ENCODE assay signal across 8 cellular contexts in genomic region chr2:197310940-197311485, GRCh38. TPM values are rescaled to one million over a fixed set of nuclear protein-coding genes. Genes with fewer than 3 reads are reported as not detected.
DNase-seq lines count a peak whose midpoint lies in the region; ATAC-seq and TF ChIP-seq lines count a peak whose summit lies in the region.

No MANE protein-coding gene starts in this region.

- H3K36me3 ChIP-seq in tibial nerve = no peaks in the 10 kb centered on the region

- peak overlapping the region; percentile 41 to 85 (median 52) for H3K4me3 ChIP-seq in tibial nerve

- intact Hi-C loops in activated T-helper 2 cell treated with anti-CD3 and anti-CD28 coated beads, Interferon-gamma antibody, Interleukin-2, Interleukin-4, amounts not matched to agents 10 μg/mL and 5 μg/mL and 100 μg/mL, durations not matched to agents 14 hours and 24 hours and 36 hours (cut with micrococcal nuclease) = loop anchor here (1.0 to 2.0 kb wide), 3 partner anchors 12 to 198 kb away; no protein-coding TSS in a partner anchor

- no peaks in the 10 kb centered on the region for H3K27me3 ChIP-seq in layer of hippocampus (ENCODE audit: control insufficient read depth, insufficient read depth, low read length)
- no peaks in the 10 kb centered on the region for H3K27me3 ChIP-seq in tibial nerve

- H3K36me3 Mint-ChIP-seq in activated T-cell treated with anti-CD3 and anti-CD28 coated beads, Interleukin-2, amount 50 U/mL, for 4 hours (ENCODE audit: insufficient read depth) = no peaks in the 10 kb centered on the region
- H3K36me3 Mint-ChIP-seq in activated T-helper 2 cell treated with anti-CD3 and anti-CD28 coated beads, Interferon-gamma antibody, Interleukin-2, Interleukin-4, amounts not matched to agents 10 μg/mL and 5 μg/mL and 100 μg/mL, durations not matched to agents 14 hours and 24 hours and 36 hours (ENCODE audit: low read depth) = peaks cover 16% of the 10 kb centered on the region

- no peak for TF ChIP-seq EP300 in tibial nerve (IDR thresholded peaks at IDR 0.05)

- TF ChIP-seq CTCF in tibial nerve (IDR thresholded peaks at IDR 0.05) = no peak

- no peaks in the 10 kb centered on the region for H3K27me3 Mint-ChIP-seq in activated T-cell treated with anti-CD3 and anti-CD28 coated beads, Interleukin-2, amount 50 U/mL, for 4 hours (ENCODE audit: low read depth)
- no peaks in the 10 kb centered on the region for H3K27me3 Mint-ChIP-seq in activated T-helper 2 cell treated with anti-CD3 and anti-CD28 coated beads, Interferon-gamma antibody, Interleukin-2, Interleukin-4, amounts not matched to agents 10 μg/mL and 5 μg/mL and 100 μg/mL, durations not matched to agents 14 hours and 24 hours and 36 hours (ENCODE audit: low read depth)

- no peaks in the 10 kb centered on the region for H3K9me3 Mint-ChIP-seq in activated T-cell treated with anti-CD3 and anti-CD28 coated beads, Interleukin-2, amount 50 U/mL, for 4 hours
- H3K9me3 Mint-ChIP-seq in activated T-helper 2 cell treated with anti-CD3 and anti-CD28 coated beads, Interferon-gamma antibody, Interleukin-2, Interleukin-4, amounts not matched to agents 10 μg/mL and 5 μg/mL and 100 μg/mL, durations not matched to agents 14 hours and 24 hours and 36 hours = no peaks in the 10 kb centered on the region

- ATAC-seq in activated T-cell treated with anti-CD3 and anti-CD28 coated beads, Interleukin-2, amount 50 U/mL, for 4 hours = no peak
- ATAC-seq in GM21576 (IDR thresholded peaks at IDR 0.05; ENCODE audit: unreplicated experiment) = no peak
- ATAC-seq in HG03025 (IDR thresholded peaks at IDR 0.05; ENCODE audit: low FRiP score, unreplicated experiment) = no peak

- H3K4me1 Mint-ChIP-seq in activated T-cell treated with anti-CD3 and anti-CD28 coated beads, Interleukin-2, amount 50 U/mL, for 4 hours (ENCODE audit: low read depth) = peaks cover 69% of the 10 kb centered on the region
- peaks cover 59% of the 10 kb centered on the region for H3K4me1 Mint-ChIP-seq in activated T-helper 2 cell treated with anti-CD3 and anti-CD28 coated beads, Interferon-gamma antibody, Interleukin-2, Interleukin-4, amounts not matched to agents 10 μg/mL and 5 μg/mL and 100 μg/mL, durations not matched to agents 14 hours and 24 hours and 36 hours (ENCODE audit: low read depth)

- peak overlapping the region; percentile 79 for H3K27ac Mint-ChIP-seq in activated T-helper 2 cell treated with anti-CD3 and anti-CD28 coated beads, Interferon-gamma antibody, Interleukin-2, Interleukin-4, amounts not matched to agents 10 μg/mL and 5 μg/mL and 100 μg/mL, durations not matched to agents 14 hours and 24 hours and 36 hours

- DNase-seq in activated T-cell treated with anti-CD3 and anti-CD28 coated beads, Interleukin-2, amount 50 U/mL, for 4 hours = no peak
- DNase-seq in activated T-cell treated with anti-CD3 and anti-CD28 coated beads, Interleukin-2, amount 50 U/mL, for 1 hour = no peak
- DNase-seq in activated T-helper 2 cell treated with anti-CD3 and anti-CD28 coated beads, Interferon-gamma antibody, Interleukin-2, Interleukin-4, amounts not matched to agents 10 μg/mL and 5 μg/mL and 100 μg/mL, durations not matched to agents 14 hours and 24 hours and 36 hours (ENCODE audit: low spot score) = no peak
- DNase-seq in tibial nerve (ENCODE audit: low spot score in 2 of 2) (no peak), occipital lobe (lab: John Stamatoyannopoulos, UW) (no peak)

- peaks cover 0 to 46% (median 31%) of the 10 kb centered on the region in 4 donors for H3K4me1 ChIP-seq in tibial nerve

- H3K27ac ChIP-seq in layer of hippocampus (ENCODE audit: low read depth, low read length) = peak overlapping the region; percentile 52
- H3K27ac ChIP-seq in tibial nerve = peak overlapping the region; percentile 69 to 88 (median 82)

- no peaks in the 10 kb centered on the region for H3K9me3 ChIP-seq in tibial nerve

- no peak for TF ChIP-seq POLR2A in tibial nerve (IDR thresholded peaks at IDR 0.05)

- WGBS in tibial nerve, 2 donors = 7 to 9% methylated on average over 6 to 9 of the region's 31 CpGs

- H3K4me3 Mint-ChIP-seq in activated T-cell treated with anti-CD3 and anti-CD28 coated beads, Interleukin-2, amount 50 U/mL, for 4 hours = peak overlapping the region; percentile 83
- H3K4me3 Mint-ChIP-seq in activated T-helper 2 cell treated with anti-CD3 and anti-CD28 coated beads, Interferon-gamma antibody, Interleukin-2, Interleukin-4, amounts not matched to agents 10 μg/mL and 5 μg/mL and 100 μg/mL, durations not matched to agents 14 hours and 24 hours and 36 hours (ENCODE audit: low read depth) = peak overlapping the region; percentile 78

RNA-seq across cellular contexts. Expression of gene ANKRD44, which starts 0.4 kb away (rescaled TPM):
- total RNA-seq in activated T-cell treated with anti-CD3 and anti-CD28 coated beads, Interleukin-2, amount 50 U/mL, for 4 hours = 10 to 100 TPM; 75.0 to 91.5 (median 78.3) TPM
- 107 and 120 TPM in 2 replicates for total RNA-seq in activated T-helper 2 cell treated with anti-CD3 and anti-CD28 coated beads, Interferon-gamma antibody, Interleukin-2, Interleukin-4, amounts not matched to agents 10 μg/mL and 5 μg/mL and 100 μg/mL, durations not matched to agents 14 hours and 24 hours and 36 hours
- 10 to 100 TPM; 28.5 to 48.9 (median 41.5) TPM for total RNA-seq in tibial nerve
- total RNA-seq in occipital lobe = 170 TPM
